ENCODE assay signal across 26 cellular contexts in the genomic region with DNA sequence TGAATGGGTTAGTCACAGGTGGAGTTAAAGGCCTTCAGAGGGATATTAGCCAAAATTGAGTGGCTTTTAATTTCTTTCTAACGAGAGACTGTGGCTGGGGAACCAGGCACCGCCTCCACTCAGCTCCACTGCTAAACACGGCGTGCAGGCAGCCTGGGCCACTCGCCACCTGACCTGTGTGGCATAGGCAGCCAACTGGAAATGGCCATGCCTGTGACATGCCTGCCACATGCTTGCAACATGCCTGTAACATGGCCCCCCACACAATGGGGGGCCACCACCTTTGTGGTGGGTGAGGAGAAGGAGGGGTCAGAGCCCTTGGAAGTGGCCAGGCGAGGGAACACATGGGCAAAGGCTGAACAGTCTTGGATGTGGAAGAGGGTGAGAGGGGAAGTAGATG.
"Had no signal": no experiment of that assay in that cellular context is flagged by ENCODE, and none has a peak within 500 bp of the region (broad histone marks: within the 10 kb centered on the region; RNA-seq: fewer than 3 reads in every experiment).

No MANE protein-coding gene starts in this region.

- H3K4me1 ChIP-seq: gastrocnemius medialis, pancreas, prostate gland, upper lobe of right lung, uterus had no signal

- H3K9me3 ChIP-seq: gastrocnemius medialis, heart left ventricle, neutrophil, pancreas, prostate gland, right atrium auricular region, thoracic aorta, tibial nerve, upper lobe of right lung, uterus had no signal

- H2AFZ ChIP-seq: hepatocyte had no signal

- ATAC-seq: gastrocnemius medialis; heart left ventricle; natural killer cell; pancreas; sciatic nerve; stimulated activated effector memory CD8-positive, alpha-beta T cell treated with anti-CD3 and anti-CD28 coated beads, Interleukin-12 subunit alpha, Interleukin-12 subunit beta, amount 100 ng/mL, for 72 hours; upper lobe of right lung had no signal

- H3K27ac ChIP-seq: dorsolateral prefrontal cortex, gastrocnemius medialis, heart left ventricle, hepatocyte, neutrophil, pancreas, prostate gland, right atrium auricular region, thoracic aorta, tibial nerve, upper lobe of right lung, uterus had no signal

- H3K4me3 Mint-ChIP-seq: immature natural killer cell; memory B cell; natural killer cell; neural crest cell; stimulated activated effector memory CD8-positive, alpha-beta T cell treated with anti-CD3 and anti-CD28 coated beads, Interleukin-12 subunit alpha, Interleukin-12 subunit beta, amount 100 ng/mL, for 72 hours had no signal

- H3K36me3 Mint-ChIP-seq: memory B cell, natural killer cell had no signal

- H3K4me2 ChIP-seq: hepatocyte, smooth muscle cell had no signal

- H3K4me1 Mint-ChIP-seq: immature natural killer cell, natural killer cell had no signal

- H3K36me3 ChIP-seq: gastrocnemius medialis, heart left ventricle, neutrophil, pancreas, prostate gland, right atrium auricular region, thoracic aorta, tibial nerve, upper lobe of right lung, uterus had no signal

- H3K9me3 Mint-ChIP-seq: immature natural killer cell; memory B cell; natural killer cell; neural crest cell; stimulated activated effector memory CD8-positive, alpha-beta T cell treated with anti-CD3 and anti-CD28 coated beads, Interleukin-12 subunit alpha, Interleukin-12 subunit beta, amount 100 ng/mL, for 72 hours had no signal

- H3K79me2 ChIP-seq: hepatocyte had no signal

- DNase-seq: dorsolateral prefrontal cortex; effector CD4-positive, alpha-beta T cell; gastrocnemius medialis; heart left ventricle; immature natural killer cell; islet precursor cell; kidney glomerular epithelial cell; natural killer cell; stimulated activated CD4-positive, alpha-beta T cell treated with anti-CD3 and anti-CD28 coated beads, Interleukin-2, amount 100 ng/mL, for 24 hours; stimulated activated CD4-positive, alpha-beta T cell treated with anti-CD3 and anti-CD28 coated beads, Interleukin-4, amount 100 ng/mL, for 24 hours; stimulated activated naive CD4-positive, alpha-beta T cell treated with Interleukin-2 at 50 U/mL for 16 hours; upper lobe of right lung; uterus had no signal

- H3K27ac Mint-ChIP-seq: immature natural killer cell; memory B cell; natural killer cell; stimulated activated effector memory CD8-positive, alpha-beta T cell treated with anti-CD3 and anti-CD28 coated beads, Interleukin-12 subunit alpha, Interleukin-12 subunit beta, amount 100 ng/mL, for 72 hours had no signal

- H3K4me3 ChIP-seq: dorsolateral prefrontal cortex, gastrocnemius medialis, heart left ventricle, hepatocyte, lung, pancreas, prostate gland, right atrium auricular region, smooth muscle cell, thoracic aorta, tibial nerve, upper lobe of right lung, uterus had no signal
